Comparison of ENCODE assay signal across 1 cellular context in genomic region chr18:23422751-23423418, GRCh38.
TF ChIP-seq lines count a peak whose summit lies in the region.

No MANE protein-coding gene starts in this region.

TF ChIP-seq in WTC11, 78 proteins besides CTCF, POLR2A, EP300 and RAD21 (continued from another document):
- TF ChIP-seq ZNF532 (CRISPR knock-in tag; IDR thresholded peaks at IDR 0.05; ENCODE audit: borderline replicate concordance) (no peak), OVOL2 (CRISPR knock-in tag; IDR thresholded peaks at IDR 0.05; ENCODE audit: borderline replicate concordance) (no peak), ATF2 (CRISPR knock-in tag; IDR thresholded peaks at IDR 0.05; ENCODE audit: borderline replicate concordance, low read depth) (no peak), ZNF121 (CRISPR knock-in tag; IDR thresholded peaks at IDR 0.05) (no peak), MXD4 (CRISPR knock-in tag; IDR thresholded peaks at IDR 0.05; ENCODE audit: borderline replicate concordance) (no peak), ERG (CRISPR knock-in tag; IDR thresholded peaks at IDR 0.05) (no peak), PRRX2 (CRISPR knock-in tag; IDR thresholded peaks at IDR 0.05) (no peak), ETV6 (CRISPR knock-in tag; IDR thresholded peaks at IDR 0.05) (no peak)
